13 cellular contexts compared by ENCODE assay signal in genomic region chr6:44269168-44269920, GRCh38. TPM values are rescaled to one million over a fixed set of nuclear protein-coding genes. Genes with fewer than 3 reads are reported as not detected.
DNase-seq lines count a peak whose midpoint lies in the region; ATAC-seq, FAIRE-seq and TF ChIP-seq lines count a peak whose summit lies in the region.
"Had no signal": no experiment of that assay in that cellular context is flagged by ENCODE, and none has a peak within 500 bp of the region (broad histone marks: within the 10 kb centered on the region; RNA-seq: fewer than 3 reads in every experiment).

No MANE protein-coding gene starts in this region.

- peaks cover 18% of the 10 kb centered on the region; the same call in 1 of the 2 replicates for H3F3A ChIP-seq in PC-9 (ENCODE audit: insufficient read depth, low read depth)

- peaks cover under 1 to 20% (median 13%) of the 10 kb centered on the region in 4 donors for H3K4me1 Mint-ChIP-seq in CD4-positive, alpha-beta memory T cell
- peaks cover 43% of the 10 kb centered on the region for H3K4me1 Mint-ChIP-seq in activated B cell treated with CpG ODN at 0.5 μM for 24 hours

- H3K9me1 ChIP-seq in keratinocyte (ENCODE audit: control insufficient read depth, extremely low read depth, insufficient read depth, low read length): no peaks in the 10 kb centered on the region

- peak overlapping the region in 2 of 7 donors; percentile 4 to 26 for H3K27ac Mint-ChIP-seq in CD4-positive, alpha-beta memory T cell
- no peak overlapping the region for H3K27ac Mint-ChIP-seq in activated B cell treated with CpG ODN at 0.5 μM for 24 hours

- H3K4me3 Mint-ChIP-seq in CD4-positive, alpha-beta memory T cell: peak overlapping the region; percentile 21 to 75 (median 51)
- peak overlapping the region; percentile 74 for H3K4me3 Mint-ChIP-seq in activated B cell treated with CpG ODN at 0.5 μM for 24 hours

- ATAC-seq in activated B cell treated with CpG ODN at 0.5 μM for 24 hours (ENCODE audit: low read depth): no peak

- TF ChIP-seq CTCF in activated B cell treated with CpG ODN at 0.5 μM for 24 hours (IDR thresholded peaks at IDR 0.05) (no peak), keratinocyte (optimal IDR thresholded peaks at IDR 0.05 in 1 of 3, IDR thresholded peaks at IDR 0.05 in 1 of 3, conservative IDR thresholded peaks at IDR 0.05 in 1 of 3; ENCODE audit: extremely low read depth in 1 of 3, insufficient read depth in 2 of 3, low read length in 3 of 3) (no peak), GM13977 (IDR thresholded peaks at IDR 0.05; ENCODE audit: extremely low read depth, insufficient read depth, missing control alignments) (no peak), PC-9 (conservative IDR thresholded peaks at IDR 0.05) (no peak)

- H4K20me1 ChIP-seq in keratinocyte (ENCODE audit: control insufficient read depth, extremely low read depth, insufficient read depth, low read length) (peaks cover 3% of the 10 kb centered on the region), PC-9 (ENCODE audit: insufficient read depth) (no peaks in the 10 kb centered on the region)

- H3K4me1 ChIP-seq in CD4-positive, alpha-beta memory T cell (ENCODE audit: insufficient read depth, low read length): peaks cover 10% of the 10 kb centered on the region
- peaks cover 11% of the 10 kb centered on the region for H3K4me1 ChIP-seq in keratinocyte (ENCODE audit: control insufficient read depth, extremely low read depth, insufficient read depth, low read length)
- H3K4me1 ChIP-seq in PC-9 (replicated peaks; ENCODE audit: insufficient read depth): peaks cover 3% of the 10 kb centered on the region

- dilution Hi-C loops in keratinocyte (cut with MboI; ENCODE audit: extremely low pct_ligation_motif_present, low sequenced_read_pairs): no loop called here

- peaks cover 33% of the 10 kb centered on the region for H3K27me3 ChIP-seq in CD4-positive, alpha-beta memory T cell (ENCODE audit: insufficient read depth, low read length)
- H3K27me3 ChIP-seq in keratinocyte (ENCODE audit: control insufficient read depth, extremely low read depth, insufficient read depth, low read length) (peaks cover 45% of the 10 kb centered on the region), PC-9 (ENCODE audit: insufficient read depth, low read depth) (no peaks in the 10 kb centered on the region; the same call in 1 of the 2 replicates)
- H3K27me3 ChIP-seq: testis had no signal

- peaks cover 27 to 45% of the 10 kb centered on the region in 2 donors for H3K27me3 Mint-ChIP-seq in CD4-positive, alpha-beta memory T cell
- H3K27me3 Mint-ChIP-seq in activated B cell treated with CpG ODN at 0.5 μM for 24 hours: peaks cover 26% of the 10 kb centered on the region

- H3K9me2 ChIP-seq in PC-9 (ENCODE audit: insufficient read depth): no peaks in the 10 kb centered on the region

- in situ Hi-C loops in GM13977 (cut with MboI; ENCODE audit: low pct_unique_long_range_greater_than_20kb, low sequenced_read_pairs, unreplicated experiment): no loop called here

- POLR2A ChIA-PET in CD4-positive, alpha-beta memory T cell (lab: Charles Lee; ENCODE audit: partially characterized antibody): interaction anchor here (1.9 to 6.2 kb wide), 4 partner anchors 13 to 23 kb away, joined by 6 to 97 read pairs (median 25); partner anchors contain the start of genes HSP90AB1 and SLC35B2
- POLR2A ChIA-PET in activated B cell treated with CpG ODN at 0.5 μM for 24 hours (lab: Charles Lee) (interaction anchor here (1.2 to 2.6 kb wide), 4 partner anchors 13 to 46 kb away, joined by 3 to 14 read pairs (median 6); partner anchors contain the start of genes HSP90AB1, SLC29A1 and SLC35B2), PC-9 (lab: Charles Lee; ENCODE audit: unreplicated experiment) (no interaction called here)

- H3K79me2 ChIP-seq in keratinocyte (ENCODE audit: control insufficient read depth, insufficient read depth, low read length) (peaks cover 7% of the 10 kb centered on the region), PC-9 (ENCODE audit: low read depth) (peaks cover 5% of the 10 kb centered on the region)

- CTCF ChIA-PET in CD4-positive, alpha-beta memory T cell (lab: Charles Lee; ENCODE audit: partially characterized antibody): interaction anchor here (0.7 to 8.3 kb wide), 19 partner anchors 15 to 187 kb away, joined by 3 to 82 read pairs (median 5); partner anchors contain the start of genes AARS2, HSP90AB1, SLC35B2 and SPATS1
- CTCF ChIA-PET in activated B cell treated with CpG ODN at 0.5 μM for 24 hours (lab: Charles Lee) (interaction anchor here (1.0 to 5.0 kb wide), 5 partner anchors 35 to 94 kb away, joined by 3 to 81 read pairs (median 7); partner anchors contain the start of gene AARS2), PC-9 (lab: Charles Lee) (interaction anchor here (0.6 to 1.8 kb wide), 2 partner anchors 67 to 179 kb away, joined by 3 to 14 read pairs; no protein-coding TSS in a partner anchor)

- H3K27ac ChIP-seq in CD4-positive, alpha-beta memory T cell (ENCODE audit: low read depth, low read length): no peak overlapping the region
- no peak overlapping the region for H3K27ac ChIP-seq in keratinocyte (ENCODE audit: control insufficient read depth, insufficient read depth, low read length)
- H3K27ac ChIP-seq in PC-9: no peak overlapping the region
- H3K27ac ChIP-seq: esophagus muscularis mucosa, sigmoid colon, testis had no signal

- peaks cover 0 to 2% (median 0%) of the 10 kb centered on the region in 8 donors for H3K9me3 Mint-ChIP-seq in CD4-positive, alpha-beta memory T cell
- no peaks in the 10 kb centered on the region for H3K9me3 Mint-ChIP-seq in activated B cell treated with CpG ODN at 0.5 μM for 24 hours

- peak; percentile 48 to 64 for DNase-seq in AML-193 (lab: John Stamatoyannopoulos, UW)
- no peak for DNase-seq in CD4-positive, alpha-beta memory T cell
- DNase-seq in activated B cell treated with CpG ODN at 0.5 μM for 24 hours: no peak
- DNase-seq in keratinocyte (ENCODE audit: low read depth, low spot score): no peak
- DNase-seq in NCI-H446 treated with DMSO at 0.1 percent for 48 hours (lab: John Stamatoyannopoulos, UW): no peak
- DNase-seq in activated CD8-positive, alpha-beta memory T cell treated with anti-CD3 and anti-CD28 coated beads, Interleukin-2, amount 50 U/mL, for 48 hours: no peak
- DNase-seq in GM13977 (ENCODE audit: low spot score): no peak
- DNase-seq in PC-9: no peak
- DNase-seq: sigmoid colon, T1000, testis had no signal

- no TSS peak for BruUV-seq in PC-9 (replicated peaks; lab: Mats Ljungman, UMichigan)

- intact Hi-C loops in CD4-positive, alpha-beta memory T cell (cut with micrococcal nuclease): loop anchor here (2.0 kb wide), 1 partner anchor 117 kb away; the partner anchor contains the start of gene CDC5L
- intact Hi-C loops in activated B cell treated with CpG ODN at 0.5 μM for 24 hours (cut with micrococcal nuclease) (loop anchor here (2.0 to 10.0 kb wide), 6 partner anchors 27 to 1705 kb away; partner anchors contain the start of genes AARS2, LRRC73, POLR1C and UBR2), PC-9 (cut with micrococcal nuclease; ENCODE audit: unreplicated experiment) (loop anchor here (2.0 to 5.0 kb wide), 3 partner anchors 35 to 188 kb away; partner anchors contain the start of gene CDC5L)

- H3K9ac ChIP-seq in keratinocyte (ENCODE audit: control insufficient read depth, extremely low read depth, insufficient read depth, low read length): no peak overlapping the region

- H3K36me3 Mint-ChIP-seq in CD4-positive, alpha-beta memory T cell: peaks cover 2 to 7% of the 10 kb centered on the region in 2 donors
- H3K36me3 Mint-ChIP-seq in activated B cell treated with CpG ODN at 0.5 μM for 24 hours (ENCODE audit: low read depth): peaks cover 5% of the 10 kb centered on the region

- no peaks in the 10 kb centered on the region for H3K36me3 ChIP-seq in CD4-positive, alpha-beta memory T cell (ENCODE audit: insufficient read depth, low read length)
- H3K36me3 ChIP-seq in keratinocyte (ENCODE audit: control insufficient read depth in 2 of 2, extremely low read depth in 1 of 2, insufficient read depth in 2 of 2, low read length in 2 of 2) (no peaks in the 10 kb centered on the region), PC-9 (ENCODE audit: low read depth) (no peaks in the 10 kb centered on the region)
- H3K36me3 ChIP-seq: esophagus muscularis mucosa, sigmoid colon had no signal

- no peaks in the 10 kb centered on the region for H3K9me3 ChIP-seq in CD4-positive, alpha-beta memory T cell (ENCODE audit: control insufficient read depth in 1 of 2, low read length in 2 of 2)
- no peaks in the 10 kb centered on the region for H3K9me3 ChIP-seq in keratinocyte (ENCODE audit: control insufficient read depth, low read depth, low read length)
- no peaks in the 10 kb centered on the region for H3K9me3 ChIP-seq in PC-9 (ENCODE audit: insufficient read depth, low read depth)
- H3K9me3 ChIP-seq: esophagus muscularis mucosa, sigmoid colon, testis had no signal

- FAIRE-seq in keratinocyte (lab: Jason Lieb, UNC): peak; percentile 58

- H3K4me2 ChIP-seq in keratinocyte (ENCODE audit: control insufficient read depth, extremely low read depth, insufficient read depth, low read depth, low read length) (no peak overlapping the region), PC-9 (no peak overlapping the region)

- H2AFZ ChIP-seq in keratinocyte (ENCODE audit: control insufficient read depth, low read length) (no peak overlapping the region), PC-9 (no peak overlapping the region)

- H3K4me3 ChIP-seq in CD4-positive, alpha-beta memory T cell (ENCODE audit: low read length in 2 of 2): no peak overlapping the region
- H3K4me3 ChIP-seq in keratinocyte (ENCODE audit: control insufficient read depth in 2 of 3, extremely low read depth in 1 of 3, insufficient read depth in 2 of 3, low read depth in 1 of 3, low read length in 3 of 3) (no peak overlapping the region), PC-9 (no peak overlapping the region)

RNA-seq across cellular contexts. Expression of gene TMEM151B, which starts 0.9 kb away (rescaled TPM):
- total RNA-seq in CD4-positive, alpha-beta memory T cell: not detected
- not detected for polyA plus RNA-seq in CD4-positive, alpha-beta memory T cell
- total RNA-seq in activated B cell treated with CpG ODN at 0.5 μM for 24 hours (0.10 TPM in 1 of 2 replicates, not detected in the other), PC-9 (2021) (not detected in 2 replicates)
- not detected in 3 replicates for polyA plus RNA-seq in keratinocyte
- polyA plus RNA-seq in keratinocyte (2011; ENCODE audit: low read depth): not detected
- polyA plus RNA-seq in keratinocyte (2011; cell fraction: cytosol; rRNA removed): not detected in 2 replicates
- not detected in 2 replicates for polyA plus RNA-seq in keratinocyte (2011; cell fraction: nucleus; rRNA removed)
- 0.25 TPM in 1 of 2 replicates, not detected in the other for polyA plus RNA-seq in keratinocyte (2012; ENCODE audit: low replicate concordance)
- not detected in 3 replicates for polyA minus RNA-seq in keratinocyte
- not detected for polyA minus RNA-seq in keratinocyte (2011; cell fraction: cytosol; rRNA and poly(A)+ RNA removed)
- not detected in 2 replicates for polyA minus RNA-seq in keratinocyte (2011; cell fraction: nucleus; rRNA and poly(A)+ RNA removed)
- total RNA-seq: mononuclear cell had no signal

RNA-seq across cellular contexts. Expression of gene NFKBIE, which starts 4.0 kb away (rescaled TPM):
- 10 to 100 TPM; 12.7 to 15.0 TPM for total RNA-seq in CD4-positive, alpha-beta memory T cell
- 1 to 10 TPM; 8.0 to 8.3 TPM for polyA plus RNA-seq in CD4-positive, alpha-beta memory T cell
- total RNA-seq in activated B cell treated with CpG ODN at 0.5 μM for 24 hours (94.7 and 99.2 TPM in 2 replicates), PC-9 (2021) (7.6 and 10.2 TPM in 2 replicates)
- polyA plus RNA-seq in keratinocyte: 5.7 to 7.3 TPM (median 6.5 TPM) in 3 replicates
- polyA plus RNA-seq in keratinocyte (2011; ENCODE audit: low read depth): 35.8 TPM
- polyA plus RNA-seq in keratinocyte (2011; cell fraction: cytosol; rRNA removed): 7.2 and 8.8 TPM in 2 replicates
- polyA plus RNA-seq in keratinocyte (2011; cell fraction: nucleus; rRNA removed): 9.3 and 9.9 TPM in 2 replicates
- polyA plus RNA-seq in keratinocyte (2012; ENCODE audit: low replicate concordance): 8.9 and 12.1 TPM in 2 replicates
- polyA minus RNA-seq in keratinocyte: 4.1 to 5.6 TPM (median 5.1 TPM) in 3 replicates
- polyA minus RNA-seq in keratinocyte (2011; cell fraction: cytosol; rRNA and poly(A)+ RNA removed): 12.7 TPM
- 3.7 and 5.3 TPM in 2 replicates for polyA minus RNA-seq in keratinocyte (2011; cell fraction: nucleus; rRNA and poly(A)+ RNA removed)

RNA-seq across cellular contexts. Expression of gene SLC35B2, which starts 12.0 kb away (rescaled TPM):
- total RNA-seq in CD4-positive, alpha-beta memory T cell: 10 to 100 TPM; 20.7 to 20.9 TPM
- 10 to 100 TPM; 41.6 to 65.3 TPM for polyA plus RNA-seq in CD4-positive, alpha-beta memory T cell
- total RNA-seq in activated B cell treated with CpG ODN at 0.5 μM for 24 hours (27.0 and 29.1 TPM in 2 replicates), PC-9 (2021) (57.6 and 59.7 TPM in 2 replicates)
- polyA plus RNA-seq in keratinocyte: 69.9 to 118 TPM (median 103 TPM) in 3 replicates
- 11.2 TPM for polyA plus RNA-seq in keratinocyte (2011; ENCODE audit: low read depth)
- 59.9 and 66.5 TPM in 2 replicates for polyA plus RNA-seq in keratinocyte (2011; cell fraction: cytosol; rRNA removed)
- polyA plus RNA-seq in keratinocyte (2011; cell fraction: nucleus; rRNA removed): 122 and 149 TPM in 2 replicates
- polyA plus RNA-seq in keratinocyte (2012; ENCODE audit: low replicate concordance): 43.9 and 70.5 TPM in 2 replicates
- 66.7 to 107 TPM (median 100 TPM) in 3 replicates for polyA minus RNA-seq in keratinocyte
- polyA minus RNA-seq in keratinocyte (2011; cell fraction: cytosol; rRNA and poly(A)+ RNA removed): 81.3 TPM
- polyA minus RNA-seq in keratinocyte (2011; cell fraction: nucleus; rRNA and poly(A)+ RNA removed): 64.0 and 74.9 TPM in 2 replicates

RNA-seq across cellular contexts. Expression of gene HSP90AB1, which starts 22.4 kb away (rescaled TPM):
- 100 to 1,000 TPM; 303 to 324 TPM for total RNA-seq in CD4-positive, alpha-beta memory T cell
- 100 to 1,000 TPM; 384 to 432 TPM for polyA plus RNA-seq in CD4-positive, alpha-beta memory T cell
- 1,222 and 1,311 TPM in 2 replicates for total RNA-seq in activated B cell treated with CpG ODN at 0.5 μM for 24 hours
- polyA plus RNA-seq in keratinocyte: 653 to 1,215 TPM (median 1,089 TPM) in 3 replicates
- 852 TPM for polyA plus RNA-seq in keratinocyte (2011; ENCODE audit: low read depth)
- polyA plus RNA-seq in keratinocyte (2011; cell fraction: cytosol; rRNA removed): 773 and 930 TPM in 2 replicates
- polyA plus RNA-seq in keratinocyte (2011; cell fraction: nucleus; rRNA removed): 1,009 and 1,163 TPM in 2 replicates
- polyA plus RNA-seq in keratinocyte (2012; ENCODE audit: low replicate concordance): 801 and 914 TPM in 2 replicates
- 444 to 942 TPM (median 851 TPM) in 3 replicates for polyA minus RNA-seq in keratinocyte
- polyA minus RNA-seq in keratinocyte (2011; cell fraction: cytosol; rRNA and poly(A)+ RNA removed): 482 TPM
- polyA minus RNA-seq in keratinocyte (2011; cell fraction: nucleus; rRNA and poly(A)+ RNA removed): 369 and 581 TPM in 2 replicates
- 895 and 1,136 TPM in 2 replicates for total RNA-seq in PC-9 (2021)

RNA-seq across cellular contexts. Expression of gene AARS2, which starts 43.8 kb away (rescaled TPM):
- 10 to 100 TPM; 23.7 to 25.6 TPM for total RNA-seq in CD4-positive, alpha-beta memory T cell
- 10 to 100 TPM in 1 of 2 donors, 1 to 10 TPM in 1; 4.2 to 10.1 TPM for polyA plus RNA-seq in CD4-positive, alpha-beta memory T cell
- total RNA-seq in activated B cell treated with CpG ODN at 0.5 μM for 24 hours (19.1 and 22.4 TPM in 2 replicates), PC-9 (2021) (11.6 and 12.5 TPM in 2 replicates)
- polyA plus RNA-seq in keratinocyte: 5.8 to 8.5 TPM (median 5.9 TPM) in 3 replicates
- polyA plus RNA-seq in keratinocyte (2011; ENCODE audit: low read depth): 3.9 TPM
- 2.1 and 3.8 TPM in 2 replicates for polyA plus RNA-seq in keratinocyte (2011; cell fraction: cytosol; rRNA removed)
- 15.4 and 15.9 TPM in 2 replicates for polyA plus RNA-seq in keratinocyte (2011; cell fraction: nucleus; rRNA removed)
- polyA plus RNA-seq in keratinocyte (2012; ENCODE audit: low replicate concordance): 3.1 and 7.9 TPM in 2 replicates
- 10.7 to 12.9 TPM (median 12.1 TPM) in 3 replicates for polyA minus RNA-seq in keratinocyte
- 7.9 TPM for polyA minus RNA-seq in keratinocyte (2011; cell fraction: cytosol; rRNA and poly(A)+ RNA removed)
- 19.5 and 19.6 TPM in 2 replicates for polyA minus RNA-seq in keratinocyte (2011; cell fraction: nucleus; rRNA and poly(A)+ RNA removed)

Comparison
In these comparisons a context has a peak if more than half of its experiments do, and no peak if none do; other contexts are left out.
1. DNase-seq: peak in AML-193 (2 of 2); none in CD4-positive, alpha-beta memory T cell (0 of 5), activated B cell treated with CpG ODN at 0.5 μM for 24 hours (single experiment), keratinocyte (single experiment), NCI-H446 treated with DMSO at 0.1 percent for 48 hours (single experiment), activated CD8-positive, alpha-beta memory T cell treated with anti-CD3 and anti-CD28 coated beads, Interleukin-2, amount 50 U/mL, for 48 hours (single experiment), GM13977 (single experiment) and PC-9 (0 of 2).